Comparison of ENCODE assay signal across 9 cellular contexts in the genomic region with DNA sequence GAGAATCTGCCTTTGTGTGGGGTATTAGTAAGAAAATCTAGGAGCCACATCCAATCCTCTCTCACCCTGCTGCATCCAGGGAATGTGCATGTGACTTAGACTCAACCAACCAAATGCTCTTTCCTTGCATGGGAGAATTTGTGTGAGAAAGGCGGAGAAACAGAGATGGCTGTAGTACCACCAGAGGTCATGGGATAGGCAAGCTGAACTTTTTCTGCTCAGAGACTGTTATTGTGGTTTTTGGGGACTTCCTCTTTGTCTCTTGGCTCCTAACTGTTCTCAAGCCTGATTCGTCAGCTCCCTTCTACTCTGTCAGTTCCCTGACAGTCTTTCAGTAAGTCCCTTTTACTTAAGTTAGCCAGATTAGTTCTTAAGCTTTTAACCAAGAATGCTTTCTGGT. TPM values are rescaled to one million over a fixed set of nuclear protein-coding genes. Genes with fewer than 3 reads are reported as not detected.
A peak's percentile ranks its signal among the peaks of the same experiment; 100 is the strongest.
DNase-seq lines count a peak whose midpoint lies in the region; ATAC-seq and TF ChIP-seq lines count a peak whose summit lies in the region.
"Had no signal": no experiment of that assay in that cellular context is flagged by ENCODE, and none has a peak within 500 bp of the region (broad histone marks: within the 10 kb centered on the region; RNA-seq: fewer than 3 reads in every experiment).

No MANE protein-coding gene starts in this region.

- TF ChIP-seq CTCF in OCI-LY1 (IDR thresholded peaks at IDR 0.05; ENCODE audit: low read length): peak; percentile 19; the same call in 1 of the 2 replicates
- no peak for TF ChIP-seq CTCF in endodermal cell (conservative IDR thresholded peaks at IDR 0.05)
- TF ChIP-seq CTCF in Caco-2 (IDR thresholded peaks at IDR 0.05; ENCODE audit: insufficient read depth in 1 of 2, low read depth in 1 of 2, low read length in 1 of 2, severe bottlenecking in 1 of 2, unreplicated experiment in 1 of 2): no peak

- H3K27ac ChIP-seq in OCI-LY1 (ENCODE audit: low read depth, low read length, poor library complexity, severe bottlenecking) (peak overlapping the region; percentile 95), endodermal cell (ENCODE audit: low read depth, low read length) (no peak overlapping the region)
- H3K27ac ChIP-seq: SJCRH30 had no signal

- WGBS in endodermal cell (ENCODE audit: insufficient coverage in 1 of 2, insufficient read length in 1 of 2), 2 experiments: 85 to 100% methylated on average over 1 to 2 of the region's 2 CpGs

- no peaks in the 10 kb centered on the region for H3K9me3 ChIP-seq in OCI-LY1 (ENCODE audit: low read length)
- no peaks in the 10 kb centered on the region for H3K9me3 ChIP-seq in endodermal cell (ENCODE audit: control insufficient read depth, low read length)
- H3K9me3 ChIP-seq in Caco-2: no peaks in the 10 kb centered on the region
- H3K9me3 ChIP-seq: SJCRH30 had no signal

- H3K27me3 Mint-ChIP-seq in endodermal cell (ENCODE audit: insufficient read depth) (peaks cover 23% of the 10 kb centered on the region), Caco-2 (ENCODE audit: insufficient read depth, unreplicated experiment) (peaks cover 3% of the 10 kb centered on the region)

- CTCF ChIA-PET in Caco-2 (lab: Charles Lee): interaction anchor here (1.2 to 3.0 kb wide), 4 partner anchors 10 to 60 kb away, joined by 7 to 25 read pairs (median 13); a partner anchor contains a TSS

- H3K9me3 Mint-ChIP-seq in endodermal cell: peaks cover 15% of the 10 kb centered on the region
- no peaks in the 10 kb centered on the region for H3K9me3 Mint-ChIP-seq in Caco-2 (ENCODE audit: unreplicated experiment)

- H3K4me1 ChIP-seq in OCI-LY1 (ENCODE audit: insufficient read depth, low read length, severe bottlenecking) (peaks cover 44% of the 10 kb centered on the region), endodermal cell (ENCODE audit: control insufficient read depth, insufficient read depth, low read length) (peaks cover 4% of the 10 kb centered on the region), Caco-2 (no peaks in the 10 kb centered on the region)

- H3K4me3 Mint-ChIP-seq in endodermal cell: no peak overlapping the region
- no peak overlapping the region for H3K4me3 Mint-ChIP-seq in Caco-2 (ENCODE audit: unreplicated experiment)

- no TSS peak for BruUV-seq in Caco-2 (replicated peaks; lab: Mats Ljungman, UMichigan)

- no peaks in the 10 kb centered on the region; the same call in 1 of the 2 replicates for H3K36me3 ChIP-seq in OCI-LY1 (ENCODE audit: insufficient read depth, low read length)
- H3K36me3 ChIP-seq in endodermal cell (ENCODE audit: control insufficient read depth, insufficient read depth, low read length): no peaks in the 10 kb centered on the region
- H3K36me3 ChIP-seq in Caco-2 (ENCODE audit: control insufficient read depth, insufficient read depth, low read length): no peaks in the 10 kb centered on the region
- H3K36me3 ChIP-seq: SJCRH30 had no signal

- peak overlapping the region; percentile 56 for H3K4me2 ChIP-seq in OCI-LY1 (ENCODE audit: low read length)

- TF ChIP-seq POLR2A in GM18505 (IDR thresholded peaks at IDR 0.05; ENCODE audit: borderline replicate concordance, extremely low read depth, insufficient read depth, insufficient read length): no peak

- POLR2A ChIA-PET in Caco-2 (lab: Charles Lee): interaction anchor here (0.6 kb wide), 1 partner anchor 26 kb away, joined by 4 read pairs; no protein-coding TSS in a partner anchor

- no peaks in the 10 kb centered on the region for H3F3A ChIP-seq in OCI-LY1 (ENCODE audit: insufficient read depth, low read length)

- H3K27ac Mint-ChIP-seq in endodermal cell (no peak overlapping the region), Caco-2 (ENCODE audit: unreplicated experiment) (no peak overlapping the region)

- H3K9me2 ChIP-seq in OCI-LY1 (ENCODE audit: low read depth, low read length): no peaks in the 10 kb centered on the region

- H3K9ac ChIP-seq in OCI-LY1 (ENCODE audit: low read length) (peak overlapping the region; percentile 39), endodermal cell (ENCODE audit: extremely low read depth, low read length, poor library complexity, severe bottlenecking) (no peak overlapping the region)

- ATAC-seq in GM18505 (IDR thresholded peaks at IDR 0.05; ENCODE audit: unreplicated experiment) (peak; percentile 37), HG02610 (IDR thresholded peaks at IDR 0.05; ENCODE audit: unreplicated experiment) (peak; percentile 46), GM18870 (IDR thresholded peaks at IDR 0.05; ENCODE audit: unreplicated experiment) (no peak)

- DNase-seq in endodermal cell: peak; percentile 57
- DNase-seq in mucosa of gallbladder (ENCODE audit: low spot score): no peak
- DNase-seq in Caco-2: no peak
- DNase-seq in NCI-H1092 treated with DMSO at 0.1 percent for 48 hours (lab: John Stamatoyannopoulos, UW): no peak

- intact Hi-C loops in Caco-2 (cut with micrococcal nuclease; ENCODE audit: unreplicated experiment): no loop called here

- no peaks in the 10 kb centered on the region for H4K20me1 ChIP-seq in OCI-LY1 (ENCODE audit: insufficient read depth, low read length)

- H3K79me2 ChIP-seq in OCI-LY1 (ENCODE audit: insufficient read depth, low read length): peaks cover 5% of the 10 kb centered on the region; the same call in 1 of the 2 replicates

- 0 out of 2 replicates have a peak overlapping the region, but pooled peaks have one; percentile 2 for H2AFZ ChIP-seq in OCI-LY1 (ENCODE audit: low read length)

- H3K36me3 Mint-ChIP-seq in endodermal cell (ENCODE audit: low read depth) (peaks cover 13% of the 10 kb centered on the region), Caco-2 (ENCODE audit: insufficient read depth, unreplicated experiment) (peaks cover 14% of the 10 kb centered on the region)

- H3K4me1 Mint-ChIP-seq in endodermal cell (peaks cover 4% of the 10 kb centered on the region), Caco-2 (ENCODE audit: low read depth, unreplicated experiment) (no peaks in the 10 kb centered on the region)

- H3K27me3 ChIP-seq in OCI-LY1 (ENCODE audit: insufficient read depth, low read length): no peaks in the 10 kb centered on the region
- H3K27me3 ChIP-seq in endodermal cell (ENCODE audit: control insufficient read depth, insufficient read depth, low read length, poor library complexity, severe bottlenecking): no peaks in the 10 kb centered on the region
- no peaks in the 10 kb centered on the region for H3K27me3 ChIP-seq in Caco-2 (replicated peaks; ENCODE audit: control insufficient read depth, insufficient read depth, low read length)
- H3K27me3 ChIP-seq: SJCRH30 had no signal

- H3K4me3 ChIP-seq in OCI-LY1 (ENCODE audit: low read depth, low read length, poor library complexity, severe bottlenecking) (peak overlapping the region; percentile 6), endodermal cell (ENCODE audit: low read length) (no peak overlapping the region), Caco-2 (ENCODE audit: low read depth, low read length) (no peak overlapping the region)
- H3K4me3 ChIP-seq: SJCRH30 had no signal

RNA-seq across cellular contexts. Expression of a gene that starts 2.6 kb away (rescaled TPM):
- total RNA-seq in endodermal cell (10 to 100 TPM; 23.6 to 31.3 TPM), mucosa of gallbladder (15.3 TPM), Caco-2 (2022) (12.7 and 12.9 TPM in 2 replicates)
- 18.8 TPM for polyA plus RNA-seq in endodermal cell (2013, experiment 1 of 2)
- 18.4 TPM for polyA plus RNA-seq in endodermal cell (2013, experiment 2 of 2)

RNA-seq across cellular contexts. Expression of a gene that starts 55.8 kb away (rescaled TPM):
- total RNA-seq in endodermal cell (10 to 100 TPM; 44.1 to 46.8 TPM), mucosa of gallbladder (38.7 TPM), Caco-2 (2022) (32.5 and 32.7 TPM in 2 replicates)
- polyA plus RNA-seq in endodermal cell (2013, experiment 1 of 2): 37.9 TPM
- 32.1 TPM for polyA plus RNA-seq in endodermal cell (2013, experiment 2 of 2)

RNA-seq across cellular contexts. Expression of a gene that starts 59.7 kb away (rescaled TPM):
- 1 to 10 TPM; 5.3 to 7.3 TPM for total RNA-seq in endodermal cell
- polyA plus RNA-seq in endodermal cell (2013, experiment 1 of 2): 11.8 TPM
- 10.0 TPM for polyA plus RNA-seq in endodermal cell (2013, experiment 2 of 2)
- total RNA-seq in mucosa of gallbladder: 8.1 TPM
- total RNA-seq in Caco-2 (2022): 7.5 and 8.6 TPM in 2 replicates
